Comparison of ENCODE assay signal across 1 cellular context in genomic region chr1:116477428-116477827, GRCh38.
TF ChIP-seq lines count a peak whose summit lies in the region.

No MANE protein-coding gene starts in this region.

TF ChIP-seq in H1, 55 proteins besides CTCF, POLR2A, EP300 and RAD21:
- no peak for TF ChIP-seq YY1 (IDR thresholded peaks at IDR 0.05; ENCODE audit: low read depth, low read length)
- TF ChIP-seq RFX5 (IDR thresholded peaks at IDR 0.05; ENCODE audit: borderline replicate concordance, low read depth, low read length), result no peak
- TF ChIP-seq SAP30 (IDR thresholded peaks at IDR 0.05; ENCODE audit: insufficient read depth, insufficient replicate concordance, low read length), result no peak
